In the genomic region with DNA sequence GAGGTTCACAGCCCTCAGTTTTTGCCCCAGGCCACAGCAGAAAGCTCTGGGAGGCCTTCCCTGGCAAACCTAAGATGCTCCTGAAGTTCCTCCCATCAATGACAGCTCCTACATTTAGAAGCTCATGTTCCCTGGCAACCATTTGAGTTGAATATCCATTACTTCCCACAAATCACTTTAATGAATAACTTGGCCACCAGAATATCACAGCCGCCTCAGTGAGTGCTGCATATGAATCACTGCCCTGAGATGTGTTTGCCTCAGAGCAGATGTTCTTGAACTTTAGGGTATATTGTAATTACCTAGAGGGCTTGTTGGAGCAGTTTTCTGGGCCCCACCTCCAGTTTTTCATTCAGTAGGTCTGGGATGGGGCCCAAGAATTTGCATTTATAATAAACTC, we compare ENCODE assay signal across 16 cellular contexts. TPM values are rescaled to one million over a fixed set of nuclear protein-coding genes. Genes with fewer than 3 reads are reported as not detected.
DNase-seq lines count a peak whose midpoint lies in the region; ATAC-seq and TF ChIP-seq lines count a peak whose summit lies in the region.
"Had no signal": no experiment of that assay in that cellular context is flagged by ENCODE, and none has a peak within 500 bp of the region (broad histone marks: within the 10 kb centered on the region; RNA-seq: fewer than 3 reads in every experiment).

No MANE protein-coding gene starts in this region.

- DNase-seq in AG09309 (ENCODE audit: low read depth) (peak; percentile 42), HFF-Myc (ENCODE audit: extremely low read depth, low read depth) (peak; percentile 51), cardiac fibroblast (ENCODE audit: low read depth in 2 of 2) (peak; percentile 26 to 59), kidney tubule cell (ENCODE audit: low spot score) (peak; percentile 95), NCI-H526 treated with DMSO at 0.1 percent for 48 hours (lab: John Stamatoyannopoulos, UW) (no peak)
- no peak for DNase-seq in activated naive CD8-positive, alpha-beta T cell treated with anti-CD3 and anti-CD28 coated beads for 36 hours
- DNase-seq in activated CD4-positive, alpha-beta T cell treated with anti-CD3 and anti-CD28 coated beads, Interleukin-2, amount 50 U/mL, for 1 hour, result no peak
- DNase-seq: activated CD8-positive, alpha-beta T cell treated with anti-CD3 and anti-CD28 coated beads, Interleukin-2, amount 10 ng/mL, durations not matched to agents 7 days and 5 days; DMS79; GOT3; left cardiac atrium; MV-4-11; stimulated activated naive CD4-positive, alpha-beta T cell had no signal

- H3K9me3 Mint-ChIP-seq in activated naive CD8-positive, alpha-beta T cell treated with anti-CD3 and anti-CD28 coated beads for 36 hours, result no peaks in the 10 kb centered on the region

- no peaks in the 10 kb centered on the region for H3K4me1 Mint-ChIP-seq in activated naive CD8-positive, alpha-beta T cell treated with anti-CD3 and anti-CD28 coated beads for 36 hours

- TF ChIP-seq CTCF in AG09309 (IDR thresholded peaks at IDR 0.05; ENCODE audit: control insufficient read depth, insufficient read depth, low read depth, low read length, missing control alignments) (no peak), HFF-Myc (IDR thresholded peaks at IDR 0.05; ENCODE audit: low read depth, low read length, missing control alignments) (no peak), cardiac fibroblast (IDR thresholded peaks at IDR 0.05; ENCODE audit: low read depth, low read length) (no peak)

- no peak for ATAC-seq in GM19467 (IDR thresholded peaks at IDR 0.05; ENCODE audit: unreplicated experiment)
- ATAC-seq: activated CD8-positive, alpha-beta T cell treated with anti-CD3 and anti-CD28 coated beads, Interleukin-2, amount 10 ng/mL, durations not matched to agents 7 days and 5 days; left cardiac atrium; Panc1 had no signal

- H3K4me3 ChIP-seq in AG09309 (ENCODE audit: control insufficient read depth, low read depth, low read length) (no peak overlapping the region), HFF-Myc (replicated peaks; ENCODE audit: low read depth, low read length) (no peak overlapping the region), cardiac fibroblast (replicated peaks in 1 of 2; ENCODE audit: low read depth in 2 of 2, low read length in 2 of 2) (no peak overlapping the region)
- H3K4me3 ChIP-seq: BLaER1 treated with 17β-estradiol and CSF1 and Interleukin-3, amounts not matched to agents 10 nM and 100 nM had no signal

- H3K36me3 Mint-ChIP-seq in activated naive CD8-positive, alpha-beta T cell treated with anti-CD3 and anti-CD28 coated beads for 36 hours, result no peaks in the 10 kb centered on the region

- no peak overlapping the region for H3K4me3 Mint-ChIP-seq in activated naive CD8-positive, alpha-beta T cell treated with anti-CD3 and anti-CD28 coated beads for 36 hours
- H3K4me3 Mint-ChIP-seq: activated CD8-positive, alpha-beta T cell treated with anti-CD3 and anti-CD28 coated beads, Interleukin-2, amount 10 ng/mL, durations not matched to agents 7 days and 5 days had no signal

- H3K27ac Mint-ChIP-seq in activated naive CD8-positive, alpha-beta T cell treated with anti-CD3 and anti-CD28 coated beads for 36 hours, result no peak overlapping the region
- H3K27ac Mint-ChIP-seq: activated CD8-positive, alpha-beta T cell treated with anti-CD3 and anti-CD28 coated beads, Interleukin-2, amount 10 ng/mL, durations not matched to agents 7 days and 5 days had no signal

- peaks cover 9% of the 10 kb centered on the region for H3K27me3 Mint-ChIP-seq in activated naive CD8-positive, alpha-beta T cell treated with anti-CD3 and anti-CD28 coated beads for 36 hours

RNA-seq across cellular contexts. Expression of gene SLCO2A1, which starts 27.4 kb away (rescaled TPM):
- under 1 TPM in 1 of 2 experiments, not detected in 1; 0.08 TPM for total RNA-seq in activated naive CD8-positive, alpha-beta T cell treated with anti-CD3 and anti-CD28 coated beads for 36 hours
- total RNA-seq: activated CD8-positive, alpha-beta T cell treated with anti-CD3 and anti-CD28 coated beads, Interleukin-2, amount 10 ng/mL, durations not matched to agents 7 days and 5 days had no signal

Comparison
In these comparisons a context has a peak if more than half of its experiments do, and no peak if none do; other contexts are left out.
1. DNase-seq: peak in AG09309 (single experiment), HFF-Myc (single experiment), cardiac fibroblast (2 of 2) and kidney tubule cell (single experiment); none in NCI-H526 treated with DMSO at 0.1 percent for 48 hours (single experiment), activated naive CD8-positive, alpha-beta T cell treated with anti-CD3 and anti-CD28 coated beads for 36 hours (single experiment) and activated CD4-positive, alpha-beta T cell treated with anti-CD3 and anti-CD28 coated beads, Interleukin-2, amount 50 U/mL, for 1 hour (single experiment).